Comparison of ENCODE assay signal across 1 cellular context in genomic region chr7:128596336-128597128, GRCh38.
TF ChIP-seq lines count a peak whose summit lies in the region.
"Not testable (repeated sequence)": the region's sequence is repeated elsewhere in the genome, so short reads cannot be mapped to it uniquely, and the experiment has no call there.

No MANE protein-coding gene starts in this region.

TF ChIP-seq in HepG2, 621 proteins besides CTCF, POLR2A, EP300 and RAD21 (continues in another document):
- TF ChIP-seq ESRRA (CRISPR knock-in tag; IDR thresholded peaks at IDR 0.05; ENCODE audit: low read depth) = peak; percentile 57; the same call in 1 of the 2 replicates
- TF ChIP-seq RARA (CRISPR knock-in tag; IDR thresholded peaks at IDR 0.05) = peak; percentile 81
- peak; percentile 65 for TF ChIP-seq HOMEZ (CRISPR knock-in tag; IDR thresholded peaks at IDR 0.05; ENCODE audit: low read depth)
- 0 out of 2 replicates have a peak, but pooled peaks have one; percentile 39 for TF ChIP-seq CEBPG (CRISPR knock-in tag; IDR thresholded peaks at IDR 0.05)
- peak; percentile 85 for TF ChIP-seq PAXIP1 (CRISPR knock-in tag; conservative IDR thresholded peaks at IDR 0.05)
- TF ChIP-seq SOX6 (IDR thresholded peaks at IDR 0.05); HNF4G (CRISPR knock-in tag; IDR thresholded peaks at IDR 0.05; ENCODE audit: borderline replicate concordance, low read depth); CREM (CRISPR knock-in tag; IDR thresholded peaks at IDR 0.05); FOXP1 (IDR thresholded peaks at IDR 0.05); ATF7 (CRISPR knock-in tag; IDR thresholded peaks at IDR 0.05): not testable (repeated sequence)
- peak; percentile 77 for TF ChIP-seq SOX6 (CRISPR knock-in tag; IDR thresholded peaks at IDR 0.05)
- TF ChIP-seq SALL1 (CRISPR knock-in tag; IDR thresholded peaks at IDR 0.05) = peak; percentile 39; the same call in 1 of the 2 replicates
- peak; percentile 47; the same call in 1 of the 2 replicates for TF ChIP-seq SAP130 (CRISPR knock-in tag; IDR thresholded peaks at IDR 0.05; ENCODE audit: low read depth)
- TF ChIP-seq, protein P1, sequence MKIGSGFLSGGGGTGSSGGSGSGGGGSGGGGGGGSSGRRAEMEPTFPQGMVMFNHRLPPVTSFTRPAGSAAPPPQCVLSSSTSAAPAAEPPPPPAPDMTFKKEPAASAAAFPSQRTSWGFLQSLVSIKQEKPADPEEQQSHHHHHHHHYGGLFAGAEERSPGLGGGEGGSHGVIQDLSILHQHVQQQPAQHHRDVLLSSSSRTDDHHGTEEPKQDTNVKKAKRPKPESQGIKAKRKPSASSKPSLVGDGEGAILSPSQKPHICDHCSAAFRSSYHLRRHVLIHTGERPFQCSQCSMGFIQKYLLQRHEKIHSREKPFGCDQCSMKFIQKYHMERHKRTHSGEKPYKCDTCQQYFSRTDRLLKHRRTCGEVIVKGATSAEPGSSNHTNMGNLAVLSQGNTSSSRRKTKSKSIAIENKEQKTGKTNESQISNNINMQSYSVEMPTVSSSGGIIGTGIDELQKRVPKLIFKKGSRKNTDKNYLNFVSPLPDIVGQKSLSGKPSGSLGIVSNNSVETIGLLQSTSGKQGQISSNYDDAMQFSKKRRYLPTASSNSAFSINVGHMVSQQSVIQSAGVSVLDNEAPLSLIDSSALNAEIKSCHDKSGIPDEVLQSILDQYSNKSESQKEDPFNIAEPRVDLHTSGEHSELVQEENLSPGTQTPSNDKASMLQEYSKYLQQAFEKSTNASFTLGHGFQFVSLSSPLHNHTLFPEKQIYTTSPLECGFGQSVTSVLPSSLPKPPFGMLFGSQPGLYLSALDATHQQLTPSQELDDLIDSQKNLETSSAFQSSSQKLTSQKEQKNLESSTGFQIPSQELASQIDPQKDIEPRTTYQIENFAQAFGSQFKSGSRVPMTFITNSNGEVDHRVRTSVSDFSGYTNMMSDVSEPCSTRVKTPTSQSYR (CRISPR knock-in tag; IDR thresholded peaks at IDR 0.05; ENCODE audit: borderline replicate concordance) = peak; percentile 82; the same call in 1 of the 2 replicates
- TF ChIP-seq MIXL1 (CRISPR knock-in tag; IDR thresholded peaks at IDR 0.05) = peak; percentile 59; the same call in 1 of the 2 replicates
- TF ChIP-seq NCOA2 (CRISPR knock-in tag; IDR thresholded peaks at IDR 0.05) = peak; percentile 46; the same call in 1 of the 2 replicates
- peak; percentile 83 for TF ChIP-seq HNF4A (CRISPR knock-in tag; IDR thresholded peaks at IDR 0.05)
- TF ChIP-seq, protein P2, sequence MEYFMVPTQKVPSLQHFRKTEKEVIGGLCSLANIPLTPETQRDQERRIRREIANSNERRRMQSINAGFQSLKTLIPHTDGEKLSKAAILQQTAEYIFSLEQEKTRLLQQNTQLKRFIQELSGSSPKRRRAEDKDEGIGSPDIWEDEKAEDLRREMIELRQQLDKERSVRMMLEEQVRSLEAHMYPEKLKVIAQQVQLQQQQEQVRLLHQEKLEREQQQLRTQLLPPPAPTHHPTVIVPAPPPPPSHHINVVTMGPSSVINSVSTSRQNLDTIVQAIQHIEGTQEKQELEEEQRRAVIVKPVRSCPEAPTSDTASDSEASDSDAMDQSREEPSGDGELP (IDR thresholded peaks at IDR 0.05; ENCODE audit: borderline replicate concordance, low read depth) = peak; percentile 67; the same call in 1 of the 2 replicates
- peak; percentile 18; the same call in 1 of the 2 replicates for TF ChIP-seq FOSL2 (CRISPR knock-in tag; IDR thresholded peaks at IDR 0.05)
- peak; percentile 44; the same call in 1 of the 2 replicates for TF ChIP-seq ZNF629 (CRISPR knock-in tag; conservative IDR thresholded peaks at IDR 0.05)
- TF ChIP-seq ZBTB21 (CRISPR knock-in tag; IDR thresholded peaks at IDR 0.05) = peak; percentile 39; the same call in 1 of the 2 replicates
- TF ChIP-seq HNF4G (IDR thresholded peaks at IDR 0.05; ENCODE audit: borderline replicate concordance, low read depth, low read length) = 0 out of 2 replicates have a peak, but pooled peaks have one; percentile 30
- TF ChIP-seq, protein P3, sequence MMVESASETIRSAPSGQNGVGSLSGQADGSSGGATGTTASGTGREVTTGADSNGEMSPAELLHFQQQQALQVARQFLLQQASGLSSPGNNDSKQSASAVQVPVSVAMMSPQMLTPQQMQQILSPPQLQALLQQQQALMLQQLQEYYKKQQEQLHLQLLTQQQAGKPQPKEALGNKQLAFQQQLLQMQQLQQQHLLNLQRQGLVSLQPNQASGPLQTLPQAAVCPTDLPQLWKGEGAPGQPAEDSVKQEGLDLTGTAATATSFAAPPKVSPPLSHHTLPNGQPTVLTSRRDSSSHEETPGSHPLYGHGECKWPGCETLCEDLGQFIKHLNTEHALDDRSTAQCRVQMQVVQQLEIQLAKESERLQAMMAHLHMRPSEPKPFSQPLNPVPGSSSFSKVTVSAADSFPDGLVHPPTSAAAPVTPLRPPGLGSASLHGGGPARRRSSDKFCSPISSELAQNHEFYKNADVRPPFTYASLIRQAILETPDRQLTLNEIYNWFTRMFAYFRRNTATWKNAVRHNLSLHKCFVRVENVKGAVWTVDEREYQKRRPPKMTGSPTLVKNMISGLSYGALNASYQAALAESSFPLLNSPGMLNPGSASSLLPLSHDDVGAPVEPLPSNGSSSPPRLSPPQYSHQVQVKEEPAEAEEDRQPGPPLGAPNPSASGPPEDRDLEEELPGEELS (CRISPR knock-in tag; IDR thresholded peaks at IDR 0.05) = 0 out of 2 replicates have a peak, but pooled peaks have one; percentile 38
- TF ChIP-seq ATF1 (CRISPR knock-in tag; IDR thresholded peaks at IDR 0.05) = peak; percentile 40; the same call in 1 of the 2 replicates
- TF ChIP-seq GATAD2A (CRISPR knock-in tag; IDR thresholded peaks at IDR 0.05) = peak; percentile 51
- TF ChIP-seq CREM (IDR thresholded peaks at IDR 0.05) = peak; percentile 37; the same call in 1 of the 2 replicates
- TF ChIP-seq FOXK1 (CRISPR knock-in tag; IDR thresholded peaks at IDR 0.05; ENCODE audit: borderline replicate concordance, low read depth) = peak; percentile 23; the same call in 1 of the 2 replicates
- TF ChIP-seq THRA (CRISPR knock-in tag; IDR thresholded peaks at IDR 0.05; ENCODE audit: borderline replicate concordance) = peak; percentile 75; the same call in 1 of the 2 replicates
- peak; percentile 87 for TF ChIP-seq TEAD3 (CRISPR knock-in tag; optimal IDR thresholded peaks at IDR 0.05; ENCODE audit: borderline replicate concordance)
- 0 out of 2 replicates have a peak, but pooled peaks have one; percentile 33 for TF ChIP-seq HDAC1 (CRISPR knock-in tag; IDR thresholded peaks at IDR 0.05)
- peak; percentile 61; the same call in 1 of the 2 replicates for TF ChIP-seq FOXO1 (CRISPR knock-in tag; IDR thresholded peaks at IDR 0.05)
- peak; percentile 39; the same call in 1 of the 2 replicates for TF ChIP-seq FOXP1 (CRISPR knock-in tag; IDR thresholded peaks at IDR 0.05)
- peak; percentile 20 for TF ChIP-seq SKI (IDR thresholded peaks at IDR 0.05; ENCODE audit: partially characterized antibody)
- TF ChIP-seq ZFY (CRISPR knock-in tag; IDR thresholded peaks at IDR 0.05) = peak; percentile 21; the same call in 1 of the 2 replicates
- peak; percentile 42; the same call in 1 of the 2 replicates for TF ChIP-seq FOXA3 (CRISPR knock-in tag; IDR thresholded peaks at IDR 0.05)
- TF ChIP-seq, protein P4, sequence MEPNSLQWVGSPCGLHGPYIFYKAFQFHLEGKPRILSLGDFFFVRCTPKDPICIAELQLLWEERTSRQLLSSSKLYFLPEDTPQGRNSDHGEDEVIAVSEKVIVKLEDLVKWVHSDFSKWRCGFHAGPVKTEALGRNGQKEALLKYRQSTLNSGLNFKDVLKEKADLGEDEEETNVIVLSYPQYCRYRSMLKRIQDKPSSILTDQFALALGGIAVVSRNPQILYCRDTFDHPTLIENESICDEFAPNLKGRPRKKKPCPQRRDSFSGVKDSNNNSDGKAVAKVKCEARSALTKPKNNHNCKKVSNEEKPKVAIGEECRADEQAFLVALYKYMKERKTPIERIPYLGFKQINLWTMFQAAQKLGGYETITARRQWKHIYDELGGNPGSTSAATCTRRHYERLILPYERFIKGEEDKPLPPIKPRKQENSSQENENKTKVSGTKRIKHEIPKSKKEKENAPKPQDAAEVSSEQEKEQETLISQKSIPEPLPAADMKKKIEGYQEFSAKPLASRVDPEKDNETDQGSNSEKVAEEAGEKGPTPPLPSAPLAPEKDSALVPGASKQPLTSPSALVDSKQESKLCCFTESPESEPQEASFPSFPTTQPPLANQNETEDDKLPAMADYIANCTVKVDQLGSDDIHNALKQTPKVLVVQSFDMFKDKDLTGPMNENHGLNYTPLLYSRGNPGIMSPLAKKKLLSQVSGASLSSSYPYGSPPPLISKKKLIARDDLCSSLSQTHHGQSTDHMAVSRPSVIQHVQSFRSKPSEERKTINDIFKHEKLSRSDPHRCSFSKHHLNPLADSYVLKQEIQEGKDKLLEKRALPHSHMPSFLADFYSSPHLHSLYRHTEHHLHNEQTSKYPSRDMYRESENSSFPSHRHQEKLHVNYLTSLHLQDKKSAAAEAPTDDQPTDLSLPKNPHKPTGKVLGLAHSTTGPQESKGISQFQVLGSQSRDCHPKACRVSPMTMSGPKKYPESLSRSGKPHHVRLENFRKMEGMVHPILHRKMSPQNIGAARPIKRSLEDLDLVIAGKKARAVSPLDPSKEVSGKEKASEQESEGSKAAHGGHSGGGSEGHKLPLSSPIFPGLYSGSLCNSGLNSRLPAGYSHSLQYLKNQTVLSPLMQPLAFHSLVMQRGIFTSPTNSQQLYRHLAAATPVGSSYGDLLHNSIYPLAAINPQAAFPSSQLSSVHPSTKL (CRISPR knock-in tag; IDR thresholded peaks at IDR 0.05) = peak; percentile 75
- 0 out of 2 replicates have a peak, but pooled peaks have one; percentile 37 for TF ChIP-seq KDM6A (CRISPR knock-in tag; IDR thresholded peaks at IDR 0.05; ENCODE audit: low read depth)
- TF ChIP-seq ATF7 (IDR thresholded peaks at IDR 0.05) = peak; percentile 20; the same call in 1 of the 2 replicates
- TF ChIP-seq CREB1 (IDR thresholded peaks at IDR 0.05) = peak; percentile 71
- TF ChIP-seq CREB1 (CRISPR knock-in tag; IDR thresholded peaks at IDR 0.05) = peak; percentile 72
- 0 out of 2 replicates have a peak, but pooled peaks have one; percentile 58 for TF ChIP-seq ZNF614 (CRISPR knock-in tag; IDR thresholded peaks at IDR 0.05; ENCODE audit: borderline replicate concordance)
